In genomic region chr10:72272689-72273409, GRCh38 we compare ENCODE assay signal across 8 cellular contexts. TPM values are rescaled to one million over a fixed set of nuclear protein-coding genes. Genes with fewer than 3 reads are reported as not detected.
DNase-seq lines count a peak whose midpoint lies in the region; TF ChIP-seq lines count a peak whose summit lies in the region.

No MANE protein-coding gene starts in this region.

- no peak overlapping the region for H2AFZ ChIP-seq in H9 (ENCODE audit: low read length)

- H4K8ac ChIP-seq in H9 (replicated peaks; ENCODE audit: insufficient read length, low read depth, low read length), result no peak overlapping the region

- H3K4me3 ChIP-seq in WERI-Rb-1 (ENCODE audit: low read depth, low read length) (peak overlapping the region; percentile 73), endodermal cell (ENCODE audit: low read length) (peak overlapping the region; percentile 92), subcutaneous abdominal adipose tissue (ENCODE audit: low read depth in 1 of 5, low read length in 5 of 5) (peak overlapping the region; percentile 85 to 100 (median 95))

- H3K36me3 Mint-ChIP-seq in T-helper 2 cell treated with Interferon-gamma antibody and Interleukin-4, amounts not matched to agents 5 μg/mL and 100 μg/mL, for 36 hours (ENCODE audit: low read depth), result peaks cover 30% of the 10 kb centered on the region
- H3K36me3 Mint-ChIP-seq in H9 (ENCODE audit: insufficient read depth in 1 of 3, low read depth in 3 of 3), result peaks cover 11 to 24% (median 20%) of the 10 kb centered on the region in 3 experiments
- H3K36me3 Mint-ChIP-seq in endodermal cell (ENCODE audit: low read depth), result peaks cover 1% of the 10 kb centered on the region

- H2BK5ac ChIP-seq in H9 (ENCODE audit: insufficient read length, low read length), result no peak overlapping the region

- peak; percentile 58 for DNase-seq in T-helper 2 cell treated with Interferon-gamma antibody and Interleukin-4, amounts not matched to agents 5 μg/mL and 100 μg/mL, for 36 hours (ENCODE audit: low spot score)
- DNase-seq in T-helper 2 cell, result no peak
- DNase-seq in H9, result peak; percentile 93
- DNase-seq in NCI-H2081 treated with DMSO at 0.1 percent for 48 hours (lab: John Stamatoyannopoulos, UW), result peak; percentile 6
- peak; percentile 90 for DNase-seq in WERI-Rb-1
- peak; percentile 96 for DNase-seq in endodermal cell
- peak; percentile 91 to 93 for DNase-seq in lung microvascular endothelial cell (ENCODE audit: low read depth in 2 of 2)

- peak overlapping the region; percentile 63 for H3K27ac Mint-ChIP-seq in T-helper 2 cell treated with Interferon-gamma antibody and Interleukin-4, amounts not matched to agents 5 μg/mL and 100 μg/mL, for 36 hours
- peak overlapping the region; percentile 99 to 100 (median 100) for H3K27ac Mint-ChIP-seq in H9
- peak overlapping the region; percentile 97 for H3K27ac Mint-ChIP-seq in endodermal cell

- no peak overlapping the region for H4K91ac ChIP-seq in H9 (ENCODE audit: insufficient read length, low read depth, low read length)

- WGBS in H9 (ENCODE audit: extremely low coverage, insufficient read length, low lambda C conversion rate), result no CpG with 5 or more reads among the region's 28 CpGs
- WGBS in endodermal cell (ENCODE audit: insufficient coverage in 1 of 2, insufficient read length in 1 of 2), 2 experiments, result 3 to 7% methylated on average over 15 to 28 of the region's 28 CpGs

- H3K4me3 Mint-ChIP-seq in T-helper 2 cell treated with Interferon-gamma antibody and Interleukin-4, amounts not matched to agents 5 μg/mL and 100 μg/mL, for 36 hours, result peak overlapping the region; percentile 97
- H3K4me3 Mint-ChIP-seq in H9, result peak overlapping the region; percentile 87 to 95
- peak overlapping the region; percentile 85 for H3K4me3 Mint-ChIP-seq in endodermal cell

- no peak for TF ChIP-seq CTCF in H9 (conservative IDR thresholded peaks at IDR 0.05)
- no peak for TF ChIP-seq CTCF in WERI-Rb-1 (IDR thresholded peaks at IDR 0.05; ENCODE audit: low read depth, low read length)
- no peak for TF ChIP-seq CTCF in endodermal cell (conservative IDR thresholded peaks at IDR 0.05)

- H3K23ac ChIP-seq in H9 (ENCODE audit: insufficient read length, low read depth, low read length), result no peak overlapping the region

- H3K27me3 ChIP-seq in H9 (ENCODE audit: insufficient read depth, low read length), result no peaks in the 10 kb centered on the region
- no peaks in the 10 kb centered on the region for H3K27me3 ChIP-seq in WERI-Rb-1 (ENCODE audit: insufficient read depth, low read depth, severe bottlenecking)
- H3K27me3 ChIP-seq in endodermal cell (ENCODE audit: control insufficient read depth, insufficient read depth, low read length, poor library complexity, severe bottlenecking), result no peaks in the 10 kb centered on the region
- no peaks in the 10 kb centered on the region for H3K27me3 ChIP-seq in subcutaneous abdominal adipose tissue (ENCODE audit: control insufficient read depth in 5 of 5, insufficient read depth in 4 of 5, low read length in 5 of 5)

- H3K27ac ChIP-seq in H9 (ENCODE audit: insufficient read length, low read depth, low read length) (peak overlapping the region; percentile 41), WERI-Rb-1 (peak overlapping the region; percentile 97), endodermal cell (ENCODE audit: low read depth, low read length) (peak overlapping the region; percentile 94), subcutaneous abdominal adipose tissue (ENCODE audit: low read depth, low read length) (peak overlapping the region; percentile 98)

- H3K18ac ChIP-seq in H9 (ENCODE audit: insufficient read length, low read depth, low read length), result peak overlapping the region; percentile 92

- H3K23me2 ChIP-seq in H9 (ENCODE audit: insufficient read length, low read depth, low read length, poor library complexity, severe bottlenecking), result peaks cover 25% of the 10 kb centered on the region

- H3K4ac ChIP-seq in H9 (ENCODE audit: low read depth, low read length), result no peak overlapping the region; the same call in 1 of the 2 replicates

- H3K56ac ChIP-seq in H9 (ENCODE audit: insufficient read length, low read depth, low read length), result no peak overlapping the region

- H3K14ac ChIP-seq in H9 (ENCODE audit: insufficient read depth, low read length), result peak overlapping the region; percentile 74

- H4K5ac ChIP-seq in H9 (ENCODE audit: insufficient read length, low read depth, low read length), result no peak overlapping the region

- no peaks in the 10 kb centered on the region; the same call in 1 of the 2 replicates for H3K79me2 ChIP-seq in H9 (ENCODE audit: insufficient read depth, low read length)

- no peak overlapping the region for H3T11ph ChIP-seq in H9 (ENCODE audit: low read length)

- H3K4me1 ChIP-seq in H9 (ENCODE audit: insufficient read depth, low read length) (peaks cover 2% of the 10 kb centered on the region; the same call in 1 of the 2 replicates), endodermal cell (ENCODE audit: control insufficient read depth, insufficient read depth, low read length) (peaks cover 20% of the 10 kb centered on the region), subcutaneous abdominal adipose tissue (ENCODE audit: control insufficient read depth in 5 of 5, insufficient read depth in 5 of 5, low read length in 5 of 5) (peaks cover 8 to 56% (median 46%) of the 10 kb centered on the region in 5 donors)

- H3K9ac ChIP-seq in H9 (ENCODE audit: extremely low read depth, insufficient read length, low read length) (peak overlapping the region; percentile 82), endodermal cell (ENCODE audit: extremely low read depth, low read length, poor library complexity, severe bottlenecking) (peak overlapping the region; percentile 49), subcutaneous abdominal adipose tissue (ENCODE audit: low read length in 5 of 5) (peak overlapping the region; percentile 28 to 96 (median 65))

- peak overlapping the region; percentile 68 for H3K4me2 ChIP-seq in H9 (ENCODE audit: insufficient read depth, insufficient read length, low read length)

- no peak overlapping the region for H2AK5ac ChIP-seq in H9 (ENCODE audit: insufficient read length, low read length)

- H3K27me3 Mint-ChIP-seq in T-helper 2 cell treated with Interferon-gamma antibody and Interleukin-4, amounts not matched to agents 5 μg/mL and 100 μg/mL, for 36 hours (ENCODE audit: low read depth), result no peaks in the 10 kb centered on the region
- H3K27me3 Mint-ChIP-seq in H9 (ENCODE audit: low read depth), result peaks cover 4% of the 10 kb centered on the region
- H3K27me3 Mint-ChIP-seq in endodermal cell (ENCODE audit: insufficient read depth), result peaks cover 3% of the 10 kb centered on the region

- H3K36me3 ChIP-seq in WERI-Rb-1 (peaks cover 16% of the 10 kb centered on the region), endodermal cell (ENCODE audit: control insufficient read depth, insufficient read depth, low read length) (peaks cover 7% of the 10 kb centered on the region), subcutaneous abdominal adipose tissue (ENCODE audit: control insufficient read depth in 5 of 5, insufficient read depth in 5 of 5, low read length in 5 of 5) (peaks cover 0 to 20% (median 19%) of the 10 kb centered on the region in 5 donors)

- no peak overlapping the region for H2BK12ac ChIP-seq in H9 (ENCODE audit: insufficient read length, low read depth, low read length)

- no peaks in the 10 kb centered on the region for H3K9me3 ChIP-seq in H9 (ENCODE audit: control insufficient read depth, low read depth, low read length)
- no peaks in the 10 kb centered on the region for H3K9me3 ChIP-seq in WERI-Rb-1 (ENCODE audit: severe bottlenecking)
- no peaks in the 10 kb centered on the region for H3K9me3 ChIP-seq in endodermal cell (ENCODE audit: control insufficient read depth, low read length)
- no peaks in the 10 kb centered on the region for H3K9me3 ChIP-seq in subcutaneous abdominal adipose tissue (ENCODE audit: control insufficient read depth in 5 of 5, low read length in 5 of 5)

- H3K9me3 Mint-ChIP-seq in T-helper 2 cell treated with Interferon-gamma antibody and Interleukin-4, amounts not matched to agents 5 μg/mL and 100 μg/mL, for 36 hours, result no peaks in the 10 kb centered on the region
- H3K9me3 Mint-ChIP-seq in H9 (peaks cover 0 to 5% of the 10 kb centered on the region in 2 experiments; a peak in 1 of 5 replicates), endodermal cell (no peaks in the 10 kb centered on the region)

- H2BK120ac ChIP-seq in H9 (ENCODE audit: low read depth, low read length, poor library complexity, severe bottlenecking), result peak overlapping the region; percentile 3

- H4K20me1 ChIP-seq in H9 (ENCODE audit: control insufficient read depth, insufficient read depth, insufficient read length), result no peaks in the 10 kb centered on the region

- H3K79me1 ChIP-seq in H9 (ENCODE audit: insufficient read depth, low read depth, low read length, poor library complexity, severe bottlenecking), result no peaks in the 10 kb centered on the region

- peaks cover 48% of the 10 kb centered on the region for H3K4me1 Mint-ChIP-seq in T-helper 2 cell treated with Interferon-gamma antibody and Interleukin-4, amounts not matched to agents 5 μg/mL and 100 μg/mL, for 36 hours (ENCODE audit: low read depth)
- H3K4me1 Mint-ChIP-seq in H9, result peaks cover 47 to 49% of the 10 kb centered on the region in 2 experiments
- peaks cover 37% of the 10 kb centered on the region for H3K4me1 Mint-ChIP-seq in endodermal cell

- H2BK20ac ChIP-seq in H9 (ENCODE audit: low read depth, low read length, poor library complexity, severe bottlenecking), result no peak overlapping the region

- no peak overlapping the region for H2BK15ac ChIP-seq in H9 (ENCODE audit: low read depth, low read length)

RNA-seq across cellular contexts. Expression of gene DDIT4, which starts 0.9 kb away (rescaled TPM):
- total RNA-seq in H9 (2021) (82.9 and 84.0 TPM in 2 replicates), endodermal cell (10 to 100 TPM; 20.5 to 30.2 TPM), lung microvascular endothelial cell (131 and 178 TPM in 2 replicates)
- 178 TPM for polyA plus RNA-seq in endodermal cell (2013, experiment 1 of 2)
- 119 TPM for polyA plus RNA-seq in endodermal cell (2013, experiment 2 of 2)

RNA-seq across cellular contexts. Expression of gene ASCC1, which starts 56.8 kb away (rescaled TPM):
- total RNA-seq in H9 (2021), result 36.9 and 41.2 TPM in 2 replicates
- 10 to 100 TPM; 29.2 to 34.0 TPM for total RNA-seq in endodermal cell
- polyA plus RNA-seq in endodermal cell (2013, experiment 1 of 2), result 38.9 TPM
- polyA plus RNA-seq in endodermal cell (2013, experiment 2 of 2), result 35.4 TPM
- 21.0 and 22.4 TPM in 2 replicates for total RNA-seq in lung microvascular endothelial cell

RNA-seq across cellular contexts. Expression of gene ANAPC16, which starts 57.0 kb away (rescaled TPM):
- total RNA-seq in H9 (2021) (66.6 and 73.8 TPM in 2 replicates), endodermal cell (10 to 100 TPM; 57.4 to 68.4 TPM), lung microvascular endothelial cell (38.7 and 46.4 TPM in 2 replicates)
- polyA plus RNA-seq in endodermal cell (2013, experiment 1 of 2), result 65.8 TPM
- polyA plus RNA-seq in endodermal cell (2013, experiment 2 of 2), result 69.7 TPM

Comparison
In these comparisons a context has a peak if more than half of its experiments do, and no peak if none do; other contexts are left out.
1. DNase-seq: peak in T-helper 2 cell treated with Interferon-gamma antibody and Interleukin-4, amounts not matched to agents 5 μg/mL and 100 μg/mL, for 36 hours (single experiment), H9 (single experiment), NCI-H2081 treated with DMSO at 0.1 percent for 48 hours (single experiment), WERI-Rb-1 (single experiment), endodermal cell (single experiment) and lung microvascular endothelial cell (2 of 2); none in T-helper 2 cell (0 of 5).
2. H3K27ac ChIP-seq: peak in every context shown above with its lines; median percentile 98 in subcutaneous abdominal adipose tissue; 97 in WERI-Rb-1; 94 in endodermal cell; 41 in H9.
3. Peak in every context shown above with its lines, with median percentiles within 50 percentile points of each other: H3K27ac Mint-ChIP-seq, H3K4me3 Mint-ChIP-seq, H3K9ac ChIP-seq and H3K4me3 ChIP-seq.